Comparison of ENCODE assay signal across 13 cellular contexts in genomic region chr1:207711285-207711684, GRCh38. TPM values are rescaled to one million over a fixed set of nuclear protein-coding genes. Genes with fewer than 3 reads are reported as not detected.
DNase-seq lines count a peak whose midpoint lies in the region; ATAC-seq and TF ChIP-seq lines count a peak whose summit lies in the region.
"Had no signal": no experiment of that assay in that cellular context is flagged by ENCODE, and none has a peak within 500 bp of the region (broad histone marks: within the 10 kb centered on the region; RNA-seq: fewer than 3 reads in every experiment).

No MANE protein-coding gene starts in this region.

- no peaks in the 10 kb centered on the region for H3K4me1 Mint-ChIP-seq in effector memory CD8-positive, alpha-beta T cell (ENCODE audit: low read depth in 2 of 2)
- H3K4me1 Mint-ChIP-seq: central memory CD8-positive, alpha-beta T cell had no signal

- no peaks in the 10 kb centered on the region for H3F3A ChIP-seq in Loucy (ENCODE audit: low read depth)

- CTCF ChIA-PET in mammary epithelial cell (lab: Charles Lee; ENCODE audit: low non-redundant PET): no interaction called here

- H3K4me1 ChIP-seq in Loucy (ENCODE audit: insufficient read depth, low read length, poor library complexity, severe bottlenecking) (no peaks in the 10 kb centered on the region), mammary epithelial cell (ENCODE audit: insufficient read depth, low read length) (peaks cover 15% of the 10 kb centered on the region)
- H3K4me1 ChIP-seq: heart right ventricle had no signal

- H3K36me3 Mint-ChIP-seq in effector memory CD8-positive, alpha-beta T cell (ENCODE audit: insufficient read depth): no peaks in the 10 kb centered on the region
- H3K36me3 Mint-ChIP-seq: natural killer cell treated with Interleukin-12 subunit alpha and Interleukin-12 subunit beta and Interleukin-15 and Interleukin-18, amount 100 ng/mL, for 72 hours had no signal

- H3K9me3 ChIP-seq in Loucy (ENCODE audit: insufficient read depth, low read depth, low read length) (no peaks in the 10 kb centered on the region), mammary epithelial cell (replicated peaks; ENCODE audit: insufficient read depth, low read length) (no peaks in the 10 kb centered on the region)
- H3K9me3 ChIP-seq: heart right ventricle had no signal

- H3K27me3 ChIP-seq in Loucy (ENCODE audit: insufficient read depth, low read length, poor library complexity, severe bottlenecking): no peaks in the 10 kb centered on the region
- no peaks in the 10 kb centered on the region for H3K27me3 ChIP-seq in mammary epithelial cell (ENCODE audit: insufficient read depth, low read length)
- H3K27me3 ChIP-seq: heart right ventricle had no signal

- intact Hi-C loops in mammary epithelial cell (cut with micrococcal nuclease): loop anchor here (5.0 kb wide), 1 partner anchor 86 kb away; no protein-coding TSS in a partner anchor

- BruUV-seq in mammary epithelial cell (replicated peaks; lab: Mats Ljungman, UMichigan): no TSS peak

- H3K36me3 ChIP-seq in Loucy (ENCODE audit: insufficient read depth, low read length) (no peaks in the 10 kb centered on the region), mammary epithelial cell (ENCODE audit: insufficient read depth, low read length) (no peaks in the 10 kb centered on the region)
- H3K36me3 ChIP-seq: heart right ventricle had no signal

- no peaks in the 10 kb centered on the region for H4K20me1 ChIP-seq in Loucy (ENCODE audit: insufficient read depth, low read length, poor library complexity, severe bottlenecking)
- no peaks in the 10 kb centered on the region for H4K20me1 ChIP-seq in mammary epithelial cell (ENCODE audit: insufficient read depth, low read length)

- H3K9me2 ChIP-seq in Loucy (replicated peaks; ENCODE audit: low read depth, low read length): no peaks in the 10 kb centered on the region

- ATAC-seq in HG03039 (IDR thresholded peaks at IDR 0.05; ENCODE audit: unreplicated experiment): no peak
- no peak for ATAC-seq in effector memory CD8-positive, alpha-beta T cell (replicated peaks)
- ATAC-seq: heart right ventricle; natural killer cell treated with Interleukin-12 subunit alpha and Interleukin-12 subunit beta and Interleukin-15 and Interleukin-18, amount 100 ng/mL, for 72 hours had no signal

- in situ Hi-C loops in mammary epithelial cell (cut with MboI; ENCODE audit: low sequenced_read_pairs in 2 of 2): no loop called here

- H3K27ac ChIP-seq in mammary epithelial cell (ENCODE audit: insufficient read depth, low read depth, low read length): no peak overlapping the region
- H3K27ac ChIP-seq: heart right ventricle had no signal

- no peak overlapping the region for H3K9ac ChIP-seq in Loucy (ENCODE audit: low read depth, low read length, poor library complexity, severe bottlenecking)
- H3K9ac ChIP-seq in mammary epithelial cell (ENCODE audit: insufficient read depth, low read length): no peak overlapping the region

- no peak overlapping the region for H3K4me3 ChIP-seq in Loucy (ENCODE audit: low read length, poor library complexity, severe bottlenecking)
- H3K4me3 ChIP-seq in mammary epithelial cell (replicated peaks in 1 of 3; ENCODE audit: insufficient read depth in 1 of 3, low read depth in 2 of 3, low read length in 3 of 3): no peak overlapping the region
- H3K4me3 ChIP-seq: heart right ventricle had no signal

- H3K9me3 Mint-ChIP-seq in effector memory CD8-positive, alpha-beta T cell: no peaks in the 10 kb centered on the region
- H3K9me3 Mint-ChIP-seq: central memory CD8-positive, alpha-beta T cell; natural killer cell treated with Interleukin-12 subunit alpha and Interleukin-12 subunit beta and Interleukin-15 and Interleukin-18, amount 100 ng/mL, for 72 hours had no signal

- H2AFZ ChIP-seq in Loucy (ENCODE audit: low read length) (no peak overlapping the region), mammary epithelial cell (ENCODE audit: low read depth, low read length) (no peak overlapping the region)

- H3K27ac Mint-ChIP-seq in effector memory CD8-positive, alpha-beta T cell: no peak overlapping the region
- H3K27ac Mint-ChIP-seq: natural killer cell treated with Interleukin-12 subunit alpha and Interleukin-12 subunit beta and Interleukin-15 and Interleukin-18, amount 100 ng/mL, for 72 hours had no signal

- peaks cover 0 to 2% of the 10 kb centered on the region in 2 donors for H3K27me3 Mint-ChIP-seq in effector memory CD8-positive, alpha-beta T cell

- dilution Hi-C loops in mammary epithelial cell (cut with HindIII; ENCODE audit: low sequenced_read_pairs): loop anchor here (5.0 kb wide), 1 partner anchor 39 kb away; no protein-coding TSS in a partner anchor

- DNase-seq in ELF-1 (ENCODE audit: low read depth, low spot score) (peak; percentile 57), mammary epithelial cell (peak; percentile 14), lung microvascular endothelial cell (ENCODE audit: low read depth in 2 of 2) (peak; percentile 39 to 72), cortex of kidney (lab: John Stamatoyannopoulos, UW) (no peak), retina (no peak)
- no peak for DNase-seq in effector memory CD8-positive, alpha-beta T cell
- DNase-seq: activated T-cell treated with anti-CD3 and anti-CD28 coated beads for 4 hours, heart right ventricle, NCI-H1436 had no signal

- H3K79me2 ChIP-seq in Loucy (ENCODE audit: insufficient read depth, low read length): no peaks in the 10 kb centered on the region
- no peaks in the 10 kb centered on the region for H3K79me2 ChIP-seq in mammary epithelial cell (ENCODE audit: insufficient read depth, low read length)

- no peak overlapping the region for H3K4me3 Mint-ChIP-seq in effector memory CD8-positive, alpha-beta T cell
- H3K4me3 Mint-ChIP-seq: central memory CD8-positive, alpha-beta T cell; natural killer cell treated with Interleukin-12 subunit alpha and Interleukin-12 subunit beta and Interleukin-15 and Interleukin-18, amount 100 ng/mL, for 72 hours had no signal

- 89% methylated on average over 4 of the region's 5 CpGs for WGBS in mammary epithelial cell (ENCODE audit: low coverage, missing lambda C conversion rate)

- H3K4me2 ChIP-seq in Loucy (ENCODE audit: low read depth, low read length, poor library complexity, severe bottlenecking) (no peak overlapping the region), mammary epithelial cell (ENCODE audit: insufficient read depth, low read depth, low read length) (no peak overlapping the region)

- TF ChIP-seq CTCF in Loucy (conservative IDR thresholded peaks at IDR 0.05; ENCODE audit: low read length) (peak; percentile 29; the same call in 1 of the 2 replicates), mammary epithelial cell (conservative IDR thresholded peaks at IDR 0.05 in 1 of 2, IDR thresholded peaks at IDR 0.05 in 1 of 2; ENCODE audit: extremely low read depth in 1 of 2, insufficient read depth in 1 of 2, low read depth in 1 of 2, low read length in 2 of 2) (no peak)

RNA-seq across cellular contexts. Expression of gene CD46, which starts 40.6 kb away (rescaled TPM):
- total RNA-seq in mammary epithelial cell (100 to 1,000 TPM; 158 to 159 TPM), lung microvascular endothelial cell (110 and 136 TPM in 2 replicates)
- 85.1 TPM for polyA plus RNA-seq in mammary epithelial cell
- 71.8 TPM for polyA minus RNA-seq in mammary epithelial cell

Comparison
In these comparisons a context has a peak if more than half of its experiments do, and no peak if none do; other contexts are left out.
1. DNase-seq: peak in ELF-1 (single experiment), mammary epithelial cell (single experiment) and lung microvascular endothelial cell (2 of 2); none in effector memory CD8-positive, alpha-beta T cell (0 of 3), cortex of kidney (single experiment) and retina (single experiment).